8 cellular contexts compared by ENCODE assay signal in the genomic region with DNA sequence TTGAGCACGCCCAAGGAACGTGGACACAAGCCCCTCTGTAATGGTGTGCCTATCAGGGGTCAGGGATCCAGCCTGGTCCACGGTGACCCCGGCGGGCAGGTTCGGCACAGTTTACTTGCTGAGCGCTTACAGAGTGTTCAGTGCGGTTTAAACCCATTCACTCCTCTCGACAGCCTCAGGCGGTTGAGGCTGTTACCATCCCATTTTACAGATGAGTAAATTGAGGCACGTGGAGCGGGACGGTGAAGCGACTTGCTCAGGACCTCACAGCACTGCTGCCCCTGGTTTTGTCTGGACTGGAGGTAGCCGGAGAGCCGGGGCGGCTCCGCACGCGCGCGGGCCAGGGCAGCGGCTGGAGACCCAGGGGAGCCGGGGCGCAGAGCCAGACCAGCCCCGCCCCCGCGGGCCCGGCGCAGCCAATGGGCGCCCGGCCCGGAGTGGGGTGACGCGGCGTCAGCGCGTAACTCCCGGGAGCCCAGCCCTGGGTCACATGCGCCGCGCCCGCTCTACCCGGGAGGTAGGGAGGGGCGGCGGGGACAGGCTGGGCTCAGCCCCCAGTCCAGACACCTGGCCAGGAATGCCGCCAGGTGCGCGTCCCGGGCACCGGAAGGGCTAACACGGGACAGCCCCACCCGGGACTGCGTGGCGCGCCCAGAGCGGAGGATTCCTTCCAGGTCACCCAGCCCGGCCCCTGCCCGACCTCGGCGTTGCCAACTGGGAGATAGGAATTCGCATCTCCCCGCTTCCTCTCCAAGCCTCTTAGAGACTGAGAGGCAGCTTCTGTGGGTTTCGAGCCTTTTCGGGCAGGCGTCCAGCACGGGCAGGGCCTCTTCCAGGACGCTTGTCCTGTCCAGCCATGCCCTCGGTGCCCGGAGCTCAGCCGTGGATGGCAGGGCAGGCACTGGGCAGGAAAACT. TPM values are rescaled to one million over a fixed set of nuclear protein-coding genes. Genes with fewer than 3 reads are reported as not detected.
DNase-seq lines count a peak whose midpoint lies in the region; ATAC-seq and TF ChIP-seq lines count a peak whose summit lies in the region.

No MANE protein-coding gene starts in this region.

- H3K36me3 ChIP-seq in aorta (ENCODE audit: control insufficient read depth in 1 of 2, insufficient read depth in 2 of 2, low read length in 1 of 2) = no peaks in the 10 kb centered on the region

- no peak for TF ChIP-seq CTCF in GM10248 (IDR thresholded peaks at IDR 0.05; ENCODE audit: control extremely low read depth, extremely low read depth, low read depth, missing control alignments)
- TF ChIP-seq CTCF in astrocyte of the cerebellum (IDR thresholded peaks at IDR 0.05; ENCODE audit: low read depth, low read length, missing control alignments) = no peak

- H3K27me3 ChIP-seq in aorta (ENCODE audit: control insufficient read depth in 1 of 2, insufficient read depth in 2 of 2, low read length in 1 of 2) = no peaks in the 10 kb centered on the region

- WGBS in aorta, 2 donors = 2 to 3% methylated on average over 54 to 71 of the region's 71 CpGs

- ATAC-seq in HG02588 (IDR thresholded peaks at IDR 0.05; ENCODE audit: unreplicated experiment) = peak; percentile 63
- peak; percentile 84 for ATAC-seq in aorta (ENCODE audit: low FRiP score)

- intact Hi-C loops in aorta (cut with DNase I) = loop anchor here in 1 of 2 donors (2.0 kb wide), 1 partner anchor 37 kb away; no protein-coding TSS in a partner anchor

- CTCF ChIA-PET in GM10248 (lab: Yijun Ruan, JAX) = interaction anchor here (0.8 to 2.1 kb wide), 8 partner anchors 9 to 343 kb away, joined by 3 to 8 read pairs (median 4); no protein-coding TSS in a partner anchor

- no peaks in the 10 kb centered on the region for H3K4me1 ChIP-seq in aorta (ENCODE audit: control insufficient read depth in 1 of 2, insufficient read depth in 2 of 2, low read length in 2 of 2)

- H3K27ac ChIP-seq in aorta (ENCODE audit: low read depth in 1 of 2, low read length in 2 of 2) = peak overlapping the region; percentile 88 to 93

- POLR2A ChIA-PET in GM10248 (lab: Yijun Ruan, JAX) = interaction anchor here (0.8 kb wide), 1 partner anchor 9 kb away, joined by 8 read pairs; no protein-coding TSS in a partner anchor

- in situ Hi-C loops in astrocyte of the cerebellum (cut with HindIII; ENCODE audit: low sequenced_read_pairs) = no loop called here

- H3K9me3 ChIP-seq in aorta (ENCODE audit: control insufficient read depth, low read length) = no peaks in the 10 kb centered on the region

- peak overlapping the region; percentile 32 for H3K4me3 ChIP-seq in astrocyte of the cerebellum (ENCODE audit: low read depth, low read length)
- H3K4me3 ChIP-seq in aorta (ENCODE audit: low read length in 2 of 2) = peak overlapping the region in 1 of 2 donors; percentile 4

- DNase-seq in GM10248 (ENCODE audit: extremely low spot score) = peak; percentile 96
- peak; percentile 61 for DNase-seq in NCI-H1436 treated with DMSO at 0.1 percent for 48 hours (lab: John Stamatoyannopoulos, UW)
- DNase-seq in T-helper 22 cell (ENCODE audit: low read depth) = peak; percentile 70
- peak; percentile 62 for DNase-seq in astrocyte of the cerebellum (ENCODE audit: low read depth)
- DNase-seq in hepatic stellate cell (ENCODE audit: low spot score) = peak; percentile 97
- peak; percentile 79 for DNase-seq in renal cortical epithelial cell (ENCODE audit: low read depth)
- peak; percentile 93 to 95 for DNase-seq in aorta

RNA-seq across cellular contexts. Expression of gene SREBF1, which starts 3.3 kb away (rescaled TPM):
- total RNA-seq in renal cortical epithelial cell (43.9 and 53.0 TPM in 2 replicates), aorta (100 to 1,000 TPM in 1 of 2 donors, 10 to 100 TPM in 1; 23.6 to 103 TPM)
- polyA plus RNA-seq in aorta = 10 to 100 TPM; 24.0 to 24.7 TPM
